In genomic region chr5:157564149-157564711, GRCh38 we compare ENCODE assay signal across 1 cellular context.
TF ChIP-seq lines count a peak whose summit lies in the region.

No MANE protein-coding gene starts in this region.

TF ChIP-seq in HepG2, 621 proteins besides CTCF, POLR2A, EP300 and RAD21 (continued from another document):
- TF ChIP-seq, protein P1, sequence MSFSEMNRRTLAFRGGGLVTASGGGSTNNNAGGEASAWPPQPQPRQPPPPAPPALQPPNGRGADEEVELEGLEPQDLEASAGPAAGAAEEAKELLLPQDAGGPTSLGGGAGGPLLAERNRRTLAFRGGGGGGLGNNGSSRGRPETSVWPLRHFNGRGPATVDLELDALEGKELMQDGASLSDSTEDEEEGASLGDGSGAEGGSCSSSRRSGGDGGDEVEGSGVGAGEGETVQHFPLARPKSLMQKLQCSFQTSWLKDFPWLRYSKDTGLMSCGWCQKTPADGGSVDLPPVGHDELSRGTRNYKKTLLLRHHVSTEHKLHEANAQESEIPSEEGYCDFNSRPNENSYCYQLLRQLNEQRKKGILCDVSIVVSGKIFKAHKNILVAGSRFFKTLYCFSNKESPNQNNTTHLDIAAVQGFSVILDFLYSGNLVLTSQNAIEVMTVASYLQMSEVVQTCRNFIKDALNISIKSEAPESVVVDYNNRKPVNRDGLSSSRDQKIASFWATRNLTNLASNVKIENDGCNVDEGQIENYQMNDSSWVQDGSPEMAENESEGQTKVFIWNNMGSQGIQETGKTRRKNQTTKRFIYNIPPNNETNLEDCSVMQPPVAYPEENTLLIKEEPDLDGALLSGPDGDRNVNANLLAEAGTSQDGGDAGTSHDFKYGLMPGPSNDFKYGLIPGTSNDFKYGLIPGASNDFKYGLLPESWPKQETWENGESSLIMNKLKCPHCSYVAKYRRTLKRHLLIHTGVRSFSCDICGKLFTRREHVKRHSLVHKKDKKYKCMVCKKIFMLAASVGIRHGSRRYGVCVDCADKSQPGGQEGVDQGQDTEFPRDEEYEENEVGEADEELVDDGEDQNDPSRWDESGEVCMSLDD (CRISPR knock-in tag; IDR thresholded peaks at IDR 0.05; ENCODE audit: borderline replicate concordance) = no peak
- TF ChIP-seq, protein P2, sequence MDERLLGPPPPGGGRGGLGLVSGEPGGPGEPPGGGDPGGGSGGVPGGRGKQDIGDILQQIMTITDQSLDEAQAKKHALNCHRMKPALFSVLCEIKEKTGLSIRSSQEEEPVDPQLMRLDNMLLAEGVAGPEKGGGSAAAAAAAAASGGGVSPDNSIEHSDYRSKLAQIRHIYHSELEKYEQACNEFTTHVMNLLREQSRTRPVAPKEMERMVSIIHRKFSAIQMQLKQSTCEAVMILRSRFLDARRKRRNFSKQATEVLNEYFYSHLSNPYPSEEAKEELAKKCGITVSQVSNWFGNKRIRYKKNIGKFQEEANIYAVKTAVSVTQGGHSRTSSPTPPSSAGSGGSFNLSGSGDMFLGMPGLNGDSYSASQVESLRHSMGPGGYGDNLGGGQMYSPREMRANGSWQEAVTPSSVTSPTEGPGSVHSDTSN (CRISPR knock-in tag; IDR thresholded peaks at IDR 0.05) = no peak
- TF ChIP-seq ZNF605 (CRISPR knock-in tag; IDR thresholded peaks at IDR 0.05) (no peak), ETV5 (CRISPR knock-in tag; IDR thresholded peaks at IDR 0.05; ENCODE audit: borderline replicate concordance) (peak; percentile 57; the same call in 1 of the 2 replicates), AKNA (CRISPR knock-in tag; IDR thresholded peaks at IDR 0.05; ENCODE audit: borderline replicate concordance) (no peak), NR2C2 (CRISPR knock-in tag; IDR thresholded peaks at IDR 0.05; ENCODE audit: borderline replicate concordance) (peak; percentile 80), ZFP62 (CRISPR knock-in tag; IDR thresholded peaks at IDR 0.05) (no peak), GATAD1 (CRISPR knock-in tag; IDR thresholded peaks at IDR 0.05) (no peak), ZNF205 (CRISPR knock-in tag; IDR thresholded peaks at IDR 0.05) (no peak)
TF ChIP-seq in HepG2: peak in this region for 8.
